15 cellular contexts compared by ENCODE assay signal in the genomic region with DNA sequence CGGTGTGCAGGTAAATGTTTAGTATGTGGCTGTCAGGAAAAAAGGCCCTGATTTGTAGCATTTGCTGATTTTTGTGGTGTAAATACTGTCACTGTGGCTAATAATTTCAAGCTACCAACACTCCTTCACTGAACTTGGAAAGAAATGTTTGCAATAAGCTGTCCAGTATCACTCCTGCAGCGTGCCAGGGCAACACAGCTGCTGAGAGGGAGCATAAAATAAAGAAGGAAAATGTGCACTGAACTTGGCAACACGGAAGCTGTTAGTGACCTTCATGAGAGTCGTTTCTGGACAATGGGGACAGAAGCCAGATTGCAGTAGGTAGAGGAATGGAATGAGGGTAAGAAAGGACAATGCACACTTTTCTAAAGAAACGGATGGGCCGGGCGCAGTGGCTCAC. TPM values are rescaled to one million over a fixed set of nuclear protein-coding genes. Genes with fewer than 3 reads are reported as not detected.
DNase-seq lines count a peak whose midpoint lies in the region; ATAC-seq and TF ChIP-seq lines count a peak whose summit lies in the region.
"Had no signal": no experiment of that assay in that cellular context is flagged by ENCODE, and none has a peak within 500 bp of the region (broad histone marks: within the 10 kb centered on the region; RNA-seq: fewer than 3 reads in every experiment).

No MANE protein-coding gene starts in this region.

- no peak overlapping the region for H3K4me2 ChIP-seq in GM23338

- H3K27ac ChIP-seq in right cardiac atrium (ENCODE audit: low read length), result no peak overlapping the region
- H3K27ac ChIP-seq in GM23338 (ENCODE audit: low read depth), result no peak overlapping the region
- peak overlapping the region; percentile 81 for H3K27ac ChIP-seq in Panc1 (ENCODE audit: low read length)
- H3K27ac ChIP-seq in stomach, result no peak overlapping the region

- H2AFZ ChIP-seq in GM23338, result 0 out of 2 replicates have a peak overlapping the region, but pooled peaks have one; percentile 10

- no peak for TF ChIP-seq POLR2A in stomach (IDR thresholded peaks at IDR 0.05)

- no peak for DNase-seq in Right ventricle myocardium inferior (ENCODE audit: missing footprints)
- DNase-seq in right cardiac atrium, result no peak
- DNase-seq in GM23338 (ENCODE audit: low spot score), result no peak
- DNase-seq in Panc1 (ENCODE audit: low read depth, low spot score), result no peak
- peak; percentile 39 for DNase-seq in stomach
- no peak for DNase-seq in RKO (ENCODE audit: low spot score)
- DNase-seq: C1 segment of cervical spinal cord; Calu3; CD4-positive, alpha-beta memory T cell; COR-L47; DMS53; DMS79 treated with DMSO at 0.1 percent for 48 hours; GF-D8; H7; HCEC 1CT had no signal

- POLR2A ChIA-PET in Panc1 (lab: Charles Lee), result no interaction called here

- H3K9me2 ChIP-seq in GM23338 (ENCODE audit: insufficient read depth), result no peaks in the 10 kb centered on the region

- 70% methylated on average over 7 of the region's 7 CpGs for WGBS in right cardiac atrium
- 51 to 69% (median 59%) methylated on average over 7 of the region's 7 CpGs for WGBS in stomach, 5 donors

- H3K4me3 Mint-ChIP-seq in GM23338, result no peak overlapping the region
- H3K4me3 Mint-ChIP-seq: CD4-positive, alpha-beta memory T cell had no signal

- H3K27me3 ChIP-seq in right cardiac atrium (ENCODE audit: control insufficient read depth, insufficient read depth) (no peaks in the 10 kb centered on the region), GM23338 (ENCODE audit: insufficient read depth) (no peaks in the 10 kb centered on the region), Panc1 (ENCODE audit: control insufficient read depth, insufficient read depth, low read length) (no peaks in the 10 kb centered on the region), stomach (no peaks in the 10 kb centered on the region)

- H3K79me2 ChIP-seq in GM23338 (replicated peaks; ENCODE audit: insufficient read depth), result no peaks in the 10 kb centered on the region

- H3K27ac Mint-ChIP-seq in GM23338, result no peak overlapping the region

- ATAC-seq in Right ventricle myocardium inferior, result peak; percentile 57
- no peak for ATAC-seq in right cardiac atrium
- no peak for ATAC-seq in GM23338
- no peak for ATAC-seq in Panc1

- no peaks in the 10 kb centered on the region for H3K27me3 Mint-ChIP-seq in GM23338 (ENCODE audit: insufficient read depth, low read depth, poor library complexity)

- in situ Hi-C loops in Panc1 (cut with HindIII; ENCODE audit: low pct_unique_long_range_greater_than_20kb, low sequenced_read_pairs), result no loop called here

- intact Hi-C loops in Right ventricle myocardium inferior (cut with DNase I), result loop anchor here (2.0 to 10.0 kb wide), 3 partner anchors 151 to 479 kb away; no protein-coding TSS in a partner anchor
- intact Hi-C loops in right cardiac atrium (cut with DNase I), result loop anchor here in 3 of 4 donors (5.0 to 10.0 kb wide), 5 partner anchors 76 to 479 kb away; no protein-coding TSS in a partner anchor
- intact Hi-C loops in Panc1 (cut with micrococcal nuclease; ENCODE audit: unreplicated experiment), result loop anchor here (2.0 to 5.0 kb wide), 2 partner anchors 141 to 233 kb away; no protein-coding TSS in a partner anchor
- intact Hi-C loops in stomach (cut with DNase I; ENCODE audit: low total_unique reads), result no loop called here

- no peak for TF ChIP-seq CTCF in GM23338 (conservative IDR thresholded peaks at IDR 0.05; ENCODE audit: low read depth in 2 of 2)
- no peak for TF ChIP-seq CTCF in Panc1 (IDR thresholded peaks at IDR 0.05)
- no peak for TF ChIP-seq CTCF in stomach (IDR thresholded peaks at IDR 0.05)

- peaks cover 4% of the 10 kb centered on the region; the same call in 1 of the 3 replicates for H3K9me3 Mint-ChIP-seq in GM23338
- H3K9me3 Mint-ChIP-seq: CD4-positive, alpha-beta memory T cell had no signal

- no TSS peak for BruUV-seq in Panc1 (replicated peaks; lab: Mats Ljungman, UMichigan)

- no peaks in the 10 kb centered on the region for H3K9me3 ChIP-seq in right cardiac atrium (ENCODE audit: control insufficient read depth, low read length)
- no peaks in the 10 kb centered on the region for H3K9me3 ChIP-seq in Panc1 (ENCODE audit: control insufficient read depth, insufficient read depth, low read depth, low read length)
- no peaks in the 10 kb centered on the region for H3K9me3 ChIP-seq in stomach

- H3K4me1 ChIP-seq in right cardiac atrium (ENCODE audit: control insufficient read depth, insufficient read depth, low read length) (no peaks in the 10 kb centered on the region), GM23338 (ENCODE audit: insufficient read depth) (no peaks in the 10 kb centered on the region), Panc1 (ENCODE audit: control insufficient read depth, insufficient read depth, low read length) (peaks cover 62% of the 10 kb centered on the region), stomach (peaks cover 7 to 36% (median 16%) of the 10 kb centered on the region in 4 donors)

- CTCF ChIA-PET in Panc1 (lab: Charles Lee), result interaction anchor here (1.2 kb wide), 1 partner anchor 479 kb away, joined by 3 read pairs; no protein-coding TSS in a partner anchor

- H3K36me3 ChIP-seq in GM23338 (ENCODE audit: insufficient read depth) (no peaks in the 10 kb centered on the region), Panc1 (ENCODE audit: control insufficient read depth, insufficient read depth, low read length) (no peaks in the 10 kb centered on the region), stomach (no peaks in the 10 kb centered on the region)

- H3K4me1 Mint-ChIP-seq in GM23338, result peaks cover 3% of the 10 kb centered on the region; the same call in 2 of the 3 replicates

- TF ChIP-seq EP300 in stomach (IDR thresholded peaks at IDR 0.05), result no peak

- no peaks in the 10 kb centered on the region for H3K36me3 Mint-ChIP-seq in GM23338 (ENCODE audit: low read depth)
- H3K36me3 Mint-ChIP-seq: CD4-positive, alpha-beta memory T cell had no signal

- no peaks in the 10 kb centered on the region for H4K20me1 ChIP-seq in GM23338 (replicated peaks; ENCODE audit: insufficient read depth)

- no peaks in the 10 kb centered on the region for H3F3A ChIP-seq in GM23338 (replicated peaks; ENCODE audit: low read depth)

- H3K4me3 ChIP-seq in right cardiac atrium (ENCODE audit: low read length) (no peak overlapping the region), GM23338 (no peak overlapping the region), Panc1 (ENCODE audit: low read depth in 2 of 2, low read length in 2 of 2) (no peak overlapping the region), stomach (no peak overlapping the region)

TF ChIP-seq in GM23338, 12 proteins besides CTCF, POLR2A, EP300 and RAD21 (continues in another document):
- TF ChIP-seq, protein P1, sequence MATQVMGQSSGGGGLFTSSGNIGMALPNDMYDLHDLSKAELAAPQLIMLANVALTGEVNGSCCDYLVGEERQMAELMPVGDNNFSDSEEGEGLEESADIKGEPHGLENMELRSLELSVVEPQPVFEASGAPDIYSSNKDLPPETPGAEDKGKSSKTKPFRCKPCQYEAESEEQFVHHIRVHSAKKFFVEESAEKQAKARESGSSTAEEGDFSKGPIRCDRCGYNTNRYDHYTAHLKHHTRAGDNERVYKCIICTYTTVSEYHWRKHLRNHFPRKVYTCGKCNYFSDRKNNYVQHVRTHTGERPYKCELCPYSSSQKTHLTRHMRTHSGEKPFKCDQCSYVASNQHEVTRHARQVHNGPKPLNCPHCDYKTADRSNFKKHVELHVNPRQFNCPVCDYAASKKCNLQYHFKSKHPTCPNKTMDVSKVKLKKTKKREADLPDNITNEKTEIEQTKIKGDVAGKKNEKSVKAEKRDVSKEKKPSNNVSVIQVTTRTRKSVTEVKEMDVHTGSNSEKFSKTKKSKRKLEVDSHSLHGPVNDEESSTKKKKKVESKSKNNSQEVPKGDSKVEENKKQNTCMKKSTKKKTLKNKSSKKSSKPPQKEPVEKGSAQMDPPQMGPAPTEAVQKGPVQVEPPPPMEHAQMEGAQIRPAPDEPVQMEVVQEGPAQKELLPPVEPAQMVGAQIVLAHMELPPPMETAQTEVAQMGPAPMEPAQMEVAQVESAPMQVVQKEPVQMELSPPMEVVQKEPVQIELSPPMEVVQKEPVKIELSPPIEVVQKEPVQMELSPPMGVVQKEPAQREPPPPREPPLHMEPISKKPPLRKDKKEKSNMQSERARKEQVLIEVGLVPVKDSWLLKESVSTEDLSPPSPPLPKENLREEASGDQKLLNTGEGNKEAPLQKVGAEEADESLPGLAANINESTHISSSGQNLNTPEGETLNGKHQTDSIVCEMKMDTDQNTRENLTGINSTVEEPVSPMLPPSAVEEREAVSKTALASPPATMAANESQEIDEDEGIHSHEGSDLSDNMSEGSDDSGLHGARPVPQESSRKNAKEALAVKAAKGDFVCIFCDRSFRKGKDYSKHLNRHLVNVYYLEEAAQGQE (IDR thresholded peaks at IDR 0.05; ENCODE audit: unreplicated experiment), result no peak
- TF ChIP-seq EZH2 (IDR thresholded peaks at IDR 0.05; ENCODE audit: low read depth, unreplicated experiment) (no peak), POLR2AphosphoS5 (IDR thresholded peaks at IDR 0.05; ENCODE audit: low read depth) (no peak), CREB1 (CRISPR knock-in tag; IDR thresholded peaks at IDR 0.05; ENCODE audit: low read depth) (no peak), JUNB (IDR thresholded peaks at IDR 0.05; ENCODE audit: unreplicated experiment) (no peak), ZNF331 (CRISPR knock-in tag; IDR thresholded peaks at IDR 0.05; ENCODE audit: low read depth) (no peak), ZNF114 (CRISPR knock-in tag; IDR thresholded peaks at IDR 0.05) (no peak)
- TF ChIP-seq, protein P2, sequence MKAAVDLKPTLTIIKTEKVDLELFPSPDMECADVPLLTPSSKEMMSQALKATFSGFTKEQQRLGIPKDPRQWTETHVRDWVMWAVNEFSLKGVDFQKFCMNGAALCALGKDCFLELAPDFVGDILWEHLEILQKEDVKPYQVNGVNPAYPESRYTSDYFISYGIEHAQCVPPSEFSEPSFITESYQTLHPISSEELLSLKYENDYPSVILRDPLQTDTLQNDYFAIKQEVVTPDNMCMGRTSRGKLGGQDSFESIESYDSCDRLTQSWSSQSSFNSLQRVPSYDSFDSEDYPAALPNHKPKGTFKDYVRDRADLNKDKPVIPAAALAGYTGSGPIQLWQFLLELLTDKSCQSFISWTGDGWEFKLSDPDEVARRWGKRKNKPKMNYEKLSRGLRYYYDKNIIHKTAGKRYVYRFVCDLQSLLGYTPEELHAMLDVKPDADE (IDR thresholded peaks at IDR 0.05), result no peak

RNA-seq across cellular contexts. Expression of gene FHIP2A, which starts 37.9 kb away (rescaled TPM):
- 25.2 TPM for total RNA-seq in Right ventricle myocardium inferior
- 10 to 100 TPM; 25.1 to 30.2 (median 27.8) TPM for total RNA-seq in right cardiac atrium
- polyA plus RNA-seq in right cardiac atrium, result 7.3 TPM
- total RNA-seq in GM23338 (2014; rRNA removed; shearing (Covaris generic)), result 11.8 and 13.7 TPM in 2 replicates
- polyA plus RNA-seq in GM23338 (2016; fragmentation: Nextera tagmentation; extraction: Ambion mirVana), result 6.1 and 6.7 TPM in 2 replicates
- 32.6 TPM for total RNA-seq in Panc1 (2021; ENCODE audit: unreplicated experiment)
- 13.2 TPM for polyA plus RNA-seq in Panc1 (2012; ENCODE audit: insufficient read length)
- 100 to 1,000 TPM in 1 of 5 donors, 10 to 100 TPM in 3, under 1 TPM in 1; 0.87 to 264 (median 20.4) TPM for total RNA-seq in stomach
- polyA plus RNA-seq in stomach, result 1 to 10 TPM; 3.5 to 5.2 (median 4.3) TPM
